ENCODE assay signal across 15 cellular contexts in the genomic region with DNA sequence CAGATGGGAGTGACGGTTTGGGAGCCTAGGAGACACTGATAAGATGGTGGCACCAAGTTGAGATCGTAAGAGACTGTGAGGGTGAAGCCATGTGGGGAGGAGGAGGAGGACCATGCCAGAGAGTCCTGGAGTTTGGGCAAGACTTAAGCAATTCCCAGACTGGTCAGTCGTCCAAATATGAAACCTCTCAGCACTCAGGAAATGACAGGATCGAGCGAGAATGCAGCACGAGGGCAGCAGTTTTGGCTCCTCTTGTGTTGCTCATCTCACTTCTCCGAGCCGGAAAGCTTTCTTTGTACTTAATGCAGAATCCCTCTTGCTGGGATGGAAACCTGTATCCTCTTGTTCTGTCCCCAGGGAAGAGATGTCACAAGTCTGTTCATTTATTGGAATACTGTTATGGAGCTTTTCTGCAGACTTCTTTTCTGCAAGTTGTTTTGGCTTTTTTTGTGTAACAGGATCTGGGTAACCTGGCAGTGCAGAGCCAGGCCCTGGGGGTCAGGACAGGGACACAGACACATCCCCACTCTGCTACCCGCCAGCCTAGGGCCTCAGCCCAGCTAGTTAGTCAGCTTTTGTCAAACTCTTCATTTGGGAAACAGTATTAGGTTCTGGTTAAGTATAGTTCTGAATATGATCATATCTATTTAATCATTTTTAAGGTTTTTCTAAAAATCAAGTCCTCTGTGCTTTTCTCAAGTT. TPM values are rescaled to one million over a fixed set of nuclear protein-coding genes. Genes with fewer than 3 reads are reported as not detected.
DNase-seq lines count a peak whose midpoint lies in the region; ATAC-seq, FAIRE-seq and TF ChIP-seq lines count a peak whose summit lies in the region.
"Had no signal": no experiment of that assay in that cellular context is flagged by ENCODE, and none has a peak within 500 bp of the region (broad histone marks: within the 10 kb centered on the region; RNA-seq: fewer than 3 reads in every experiment).

No MANE protein-coding gene starts in this region.

- no peaks in the 10 kb centered on the region for H3K36me3 ChIP-seq in left ventricle myocardium inferior
- no peaks in the 10 kb centered on the region for H3K36me3 ChIP-seq in astrocyte (ENCODE audit: insufficient read depth, low read length)
- no peaks in the 10 kb centered on the region for H3K36me3 ChIP-seq in aorta (ENCODE audit: control insufficient read depth in 1 of 2, insufficient read depth in 2 of 2, low read length in 1 of 2)

- TF ChIP-seq CTCF in left ventricle myocardium inferior (IDR thresholded peaks at IDR 0.05; ENCODE audit: borderline replicate concordance) (no peak), astrocyte (IDR thresholded peaks at IDR 0.05; ENCODE audit: insufficient read depth, low read depth, low read length) (no peak)

- no peaks in the 10 kb centered on the region for H3K79me2 ChIP-seq in astrocyte (ENCODE audit: insufficient read depth, low read length)

- H3K4me3 ChIP-seq in left ventricle myocardium inferior, result no peak overlapping the region
- no peak overlapping the region for H3K4me3 ChIP-seq in astrocyte (ENCODE audit: insufficient read depth, low read depth, low read length)
- no peak overlapping the region for H3K4me3 ChIP-seq in right cardiac atrium (ENCODE audit: low read length)
- no peak overlapping the region for H3K4me3 ChIP-seq in aorta (ENCODE audit: low read length in 2 of 2)
- H3K4me3 ChIP-seq: A549 had no signal

- H4K20me1 ChIP-seq in astrocyte (ENCODE audit: insufficient read depth, low read length), result no peaks in the 10 kb centered on the region

- peak; percentile 84 for FAIRE-seq in astrocyte (lab: Jason Lieb, UNC)
- FAIRE-seq: A549 had no signal

- H3K9ac ChIP-seq in astrocyte (ENCODE audit: low read length), result peak overlapping the region; percentile 31

- peaks cover 6% of the 10 kb centered on the region for H3K36me3 Mint-ChIP-seq in astrocyte (ENCODE audit: low read depth, unreplicated experiment)

- peaks cover 20% of the 10 kb centered on the region for H3K4me1 Mint-ChIP-seq in astrocyte (ENCODE audit: low read depth, unreplicated experiment)
- H3K4me1 Mint-ChIP-seq: neural crest cell had no signal

- peak overlapping the region; percentile 63 for H3K4me2 ChIP-seq in astrocyte (ENCODE audit: low read length)
- H3K4me2 ChIP-seq: A549 had no signal

- peak overlapping the region; percentile 82 for H3K27ac Mint-ChIP-seq in astrocyte (ENCODE audit: unreplicated experiment)

- peak overlapping the region; percentile 48 for H2AFZ ChIP-seq in astrocyte (ENCODE audit: low read depth, low read length)

- DNase-seq in Right ventricle myocardium inferior (ENCODE audit: missing footprints) (no peak), left ventricle myocardium inferior (no peak), astrocyte (ENCODE audit: low read depth) (peak; percentile 95), right cardiac atrium (peak in 1 of 3 donors; percentile 52), aorta (peak in 1 of 2 donors; percentile 71), DMS53 treated with DMSO at 0.1 percent for 48 hours (lab: John Stamatoyannopoulos, UW; ENCODE audit: unreplicated experiment) (no peak)
- DNase-seq: islet precursor cell; NCI-H1694 treated with DMSO at 0.1 percent for 48 hours; stimulated activated CD4-positive, alpha-beta T cell treated with anti-CD3 and anti-CD28 coated beads, Interleukin-1b, Interleukin-23, amount 100 ng/mL, for 48 hours; stimulated activated naive CD8-positive, alpha-beta T cell treated with anti-CD3 and anti-CD28 coated beads, Interleukin-15, Interleukin-2, amounts not matched to agents 100 U/mL and 50 U/mL, for 24 hours had no signal

- H3K27ac ChIP-seq in left ventricle myocardium inferior (replicated peaks), result no peak overlapping the region
- peak overlapping the region; percentile 65 for H3K27ac ChIP-seq in astrocyte (ENCODE audit: low read depth, low read length)
- H3K27ac ChIP-seq in right cardiac atrium (ENCODE audit: low read length), result no peak overlapping the region
- peak overlapping the region; percentile 83 to 90 for H3K27ac ChIP-seq in aorta (ENCODE audit: low read depth in 1 of 2, low read length in 2 of 2)
- H3K27ac ChIP-seq: A549 had no signal

- intact Hi-C loops in Right ventricle myocardium inferior (cut with DNase I), result no loop called here
- intact Hi-C loops in left ventricle myocardium inferior (cut with micrococcal nuclease), result no loop called here
- intact Hi-C loops in right cardiac atrium (cut with DNase I), result no loop called here
- intact Hi-C loops in aorta (cut with DNase I), result no loop called here

- 41% methylated on average over 9 of the region's 9 CpGs for WGBS in right cardiac atrium
- WGBS in aorta, 2 donors, result 2 to 5% methylated on average over 9 of the region's 9 CpGs

- no peaks in the 10 kb centered on the region for H3K4me1 ChIP-seq in left ventricle myocardium inferior
- H3K4me1 ChIP-seq in astrocyte (ENCODE audit: insufficient read depth, low read length), result peaks cover 14% of the 10 kb centered on the region
- H3K4me1 ChIP-seq in right cardiac atrium (ENCODE audit: control insufficient read depth, insufficient read depth, low read length), result no peaks in the 10 kb centered on the region
- peaks cover 0 to 4% of the 10 kb centered on the region in 2 donors for H3K4me1 ChIP-seq in aorta (ENCODE audit: control insufficient read depth in 1 of 2, insufficient read depth in 2 of 2, low read length in 2 of 2)
- H3K4me1 ChIP-seq: A549 had no signal

- H3K4me3 Mint-ChIP-seq in astrocyte (ENCODE audit: unreplicated experiment), result peak overlapping the region; percentile 25
- H3K4me3 Mint-ChIP-seq: neural crest cell had no signal

- ATAC-seq in Right ventricle myocardium inferior (peak; percentile 70), right cardiac atrium (peak; percentile 62 to 69), aorta (ENCODE audit: low FRiP score) (peak; percentile 66), HG03520 (IDR thresholded peaks at IDR 0.05; ENCODE audit: unreplicated experiment) (no peak), HG03039 (IDR thresholded peaks at IDR 0.05; ENCODE audit: unreplicated experiment) (no peak)
- ATAC-seq: A549; stimulated activated naive CD8-positive, alpha-beta T cell treated with anti-CD3 and anti-CD28 coated beads, Interleukin-15, Interleukin-2, amounts not matched to agents 100 U/mL and 50 U/mL, for 24 hours had no signal

- peaks cover 14% of the 10 kb centered on the region for H3K27me3 Mint-ChIP-seq in astrocyte (ENCODE audit: low read depth, unreplicated experiment)

- H3K9me3 ChIP-seq in left ventricle myocardium inferior (replicated peaks) (no peaks in the 10 kb centered on the region), astrocyte (ENCODE audit: insufficient read depth, low read depth, low read length) (no peaks in the 10 kb centered on the region), right cardiac atrium (ENCODE audit: control insufficient read depth, low read length) (no peaks in the 10 kb centered on the region), aorta (ENCODE audit: control insufficient read depth, low read length) (no peaks in the 10 kb centered on the region)
- H3K9me3 ChIP-seq: A549 had no signal

- H3K9me3 Mint-ChIP-seq in astrocyte (ENCODE audit: unreplicated experiment), result no peaks in the 10 kb centered on the region
- H3K9me3 Mint-ChIP-seq: neural crest cell had no signal

- H3K27me3 ChIP-seq in left ventricle myocardium inferior (ENCODE audit: low read depth), result peaks cover 72% of the 10 kb centered on the region
- H3K27me3 ChIP-seq in astrocyte (ENCODE audit: insufficient read depth, low read length), result no peaks in the 10 kb centered on the region
- no peaks in the 10 kb centered on the region for H3K27me3 ChIP-seq in right cardiac atrium (ENCODE audit: control insufficient read depth, insufficient read depth)
- H3K27me3 ChIP-seq in aorta (ENCODE audit: control insufficient read depth in 1 of 2, insufficient read depth in 2 of 2, low read length in 1 of 2), result no peaks in the 10 kb centered on the region

RNA-seq across cellular contexts. Expression of gene FNDC1, which starts 34.3 kb away (rescaled TPM):
- 1.5 TPM for total RNA-seq in Right ventricle myocardium inferior
- 1.8 TPM for total RNA-seq in left ventricle myocardium inferior
- 6.3 and 8.6 TPM in 2 replicates for total RNA-seq in astrocyte
- 1 to 10 TPM in 1 of 4 donors, under 1 TPM in 3; 0.23 to 1.3 (median 0.39) TPM for total RNA-seq in right cardiac atrium
- polyA plus RNA-seq in right cardiac atrium, result 0.07 TPM
- 1 to 10 TPM; 1.4 to 2.5 TPM for total RNA-seq in aorta
- polyA plus RNA-seq in aorta, result under 1 TPM; 0.38 to 0.82 TPM
- total RNA-seq: G401 had no signal

Comparison
In these comparisons a context has a peak if more than half of its experiments do, and no peak if none do; other contexts are left out.
1. ATAC-seq: peak in Right ventricle myocardium inferior (single experiment), right cardiac atrium (2 of 2) and aorta (single experiment); none in HG03520 (single experiment) and HG03039 (single experiment).
2. H3K27ac ChIP-seq: peak in astrocyte (single experiment) and aorta (2 of 2); none in left ventricle myocardium inferior (single experiment) and right cardiac atrium (single experiment).